In the genomic region with DNA sequence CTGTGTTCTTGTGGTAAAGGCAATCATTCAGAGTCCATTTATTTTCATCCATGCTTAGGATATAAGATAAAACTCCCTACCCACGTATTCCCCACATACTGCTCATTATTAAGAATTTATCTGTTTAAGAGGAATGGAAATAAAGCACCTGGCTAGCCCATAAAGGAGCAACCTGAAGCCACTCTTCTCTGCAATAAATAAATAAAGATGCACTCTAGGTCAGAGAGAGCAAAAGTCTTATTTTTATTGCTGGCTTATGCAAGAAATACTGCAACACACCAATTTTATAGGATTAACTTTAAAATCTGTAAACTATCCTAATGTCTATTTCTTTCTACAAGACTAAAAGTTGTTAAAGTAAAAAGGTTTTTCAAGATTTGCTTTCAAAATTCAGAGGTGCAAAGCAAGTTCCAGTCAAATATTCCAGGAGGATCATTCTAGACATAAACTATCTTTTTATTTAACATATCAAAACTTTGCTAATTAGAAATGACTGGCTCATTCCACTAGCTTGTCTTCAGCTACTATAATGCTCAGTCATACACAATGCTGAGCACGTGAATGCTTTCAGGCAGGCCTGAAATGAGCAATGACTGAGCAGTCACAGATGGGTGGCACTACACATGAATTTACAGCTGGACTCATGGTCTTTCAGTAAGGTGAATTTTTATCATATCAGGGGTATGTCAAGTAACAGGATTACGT, we compare ENCODE assay signal across 1 cellular context.
TF ChIP-seq lines count a peak whose summit lies in the region.

No MANE protein-coding gene starts in this region.

TF ChIP-seq in GM23338, 12 proteins besides CTCF, POLR2A, EP300 and RAD21 (continued from another document):
- TF ChIP-seq, protein P1, sequence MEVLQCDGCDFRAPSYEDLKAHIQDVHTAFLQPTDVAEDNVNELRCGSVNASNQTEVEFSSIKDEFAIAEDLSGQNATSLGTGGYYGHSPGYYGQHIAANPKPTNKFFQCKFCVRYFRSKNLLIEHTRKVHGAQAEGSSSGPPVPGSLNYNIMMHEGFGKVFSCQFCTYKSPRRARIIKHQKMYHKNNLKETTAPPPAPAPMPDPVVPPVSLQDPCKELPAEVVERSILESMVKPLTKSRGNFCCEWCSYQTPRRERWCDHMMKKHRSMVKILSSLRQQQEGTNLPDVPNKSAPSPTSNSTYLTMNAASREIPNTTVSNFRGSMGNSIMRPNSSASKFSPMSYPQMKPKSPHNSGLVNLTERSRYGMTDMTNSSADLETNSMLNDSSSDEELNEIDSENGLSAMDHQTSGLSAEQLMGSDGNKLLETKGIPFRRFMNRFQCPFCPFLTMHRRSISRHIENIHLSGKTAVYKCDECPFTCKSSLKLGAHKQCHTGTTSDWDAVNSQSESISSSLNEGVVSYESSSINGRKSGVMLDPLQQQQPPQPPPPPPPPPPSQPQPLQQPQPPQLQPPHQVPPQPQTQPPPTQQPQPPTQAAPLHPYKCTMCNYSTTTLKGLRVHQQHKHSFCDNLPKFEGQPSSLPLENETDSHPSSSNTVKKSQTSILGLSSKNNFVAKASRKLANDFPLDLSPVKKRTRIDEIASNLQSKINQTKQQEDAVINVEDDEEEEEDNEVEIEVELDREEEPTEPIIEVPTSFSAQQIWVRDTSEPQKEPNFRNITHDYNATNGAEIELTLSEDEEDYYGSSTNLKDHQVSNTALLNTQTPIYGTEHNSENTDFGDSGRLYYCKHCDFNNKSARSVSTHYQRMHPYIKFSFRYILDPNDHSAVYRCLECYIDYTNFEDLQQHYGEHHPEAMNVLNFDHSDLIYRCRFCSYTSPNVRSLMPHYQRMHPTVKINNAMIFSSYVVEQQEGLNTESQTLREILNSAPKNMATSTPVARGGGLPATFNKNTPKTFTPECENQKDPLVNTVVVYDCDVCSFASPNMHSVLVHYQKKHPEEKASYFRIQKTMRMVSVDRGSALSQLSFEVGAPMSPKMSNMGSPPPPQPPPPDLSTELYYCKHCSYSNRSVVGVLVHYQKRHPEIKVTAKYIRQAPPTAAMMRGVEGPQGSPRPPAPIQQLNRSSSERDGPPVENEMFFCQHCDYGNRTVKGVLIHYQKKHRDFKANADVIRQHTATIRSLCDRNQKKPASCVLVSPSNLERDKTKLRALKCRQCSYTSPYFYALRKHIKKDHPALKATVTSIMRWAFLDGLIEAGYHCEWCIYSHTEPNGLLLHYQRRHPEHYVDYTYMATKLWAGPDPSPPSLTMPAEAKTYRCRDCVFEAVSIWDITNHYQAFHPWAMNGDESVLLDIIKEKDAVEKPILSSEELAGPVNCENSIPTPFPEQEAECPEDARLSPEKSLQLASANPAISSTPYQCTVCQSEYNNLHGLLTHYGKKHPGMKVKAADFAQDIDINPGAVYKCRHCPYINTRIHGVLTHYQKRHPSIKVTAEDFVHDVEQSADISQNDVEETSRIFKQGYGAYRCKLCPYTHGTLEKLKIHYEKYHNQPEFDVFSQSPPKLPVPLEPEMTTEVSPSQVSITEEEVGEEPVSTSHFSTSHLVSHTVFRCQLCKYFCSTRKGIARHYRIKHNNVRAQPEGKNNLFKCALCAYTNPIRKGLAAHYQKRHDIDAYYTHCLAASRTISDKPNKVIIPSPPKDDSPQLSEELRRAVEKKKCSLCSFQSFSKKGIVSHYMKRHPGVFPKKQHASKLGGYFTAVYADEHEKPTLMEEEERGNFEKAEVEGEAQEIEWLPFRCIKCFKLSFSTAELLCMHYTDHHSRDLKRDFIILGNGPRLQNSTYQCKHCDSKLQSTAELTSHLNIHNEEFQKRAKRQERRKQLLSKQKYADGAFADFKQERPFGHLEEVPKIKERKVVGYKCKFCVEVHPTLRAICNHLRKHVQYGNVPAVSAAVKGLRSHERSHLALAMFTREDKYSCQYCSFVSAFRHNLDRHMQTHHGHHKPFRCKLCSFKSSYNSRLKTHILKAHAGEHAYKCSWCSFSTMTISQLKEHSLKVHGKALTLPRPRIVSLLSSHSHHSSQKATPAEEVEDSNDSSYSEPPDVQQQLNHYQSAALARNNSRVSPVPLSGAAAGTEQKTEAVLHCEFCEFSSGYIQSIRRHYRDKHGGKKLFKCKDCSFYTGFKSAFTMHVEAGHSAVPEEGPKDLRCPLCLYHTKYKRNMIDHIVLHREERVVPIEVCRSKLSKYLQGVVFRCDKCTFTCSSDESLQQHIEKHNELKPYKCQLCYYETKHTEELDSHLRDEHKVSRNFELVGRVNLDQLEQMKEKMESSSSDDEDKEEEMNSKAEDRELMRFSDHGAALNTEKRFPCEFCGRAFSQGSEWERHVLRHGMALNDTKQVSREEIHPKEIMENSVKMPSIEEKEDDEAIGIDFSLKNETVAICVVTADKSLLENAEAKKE (CRISPR knock-in tag; IDR thresholded peaks at IDR 0.05) = no peak
TF ChIP-seq in GM23338: peak in this region for 0.
